8 cellular contexts compared by ENCODE assay signal in genomic region chr4:41990029-41990382, GRCh38. TPM values are rescaled to one million over a fixed set of nuclear protein-coding genes. Genes with fewer than 3 reads are reported as not detected.
DNase-seq lines count a peak whose midpoint lies in the region; ATAC-seq lines count a peak whose summit lies in the region.

No MANE protein-coding gene starts in this region.

- H3K4me3 ChIP-seq in iPS-11a (ENCODE audit: low read depth, low read length): peak overlapping the region; percentile 91

- peaks cover 5% of the 10 kb centered on the region for H3K36me3 Mint-ChIP-seq in activated CD4-positive, alpha-beta T cell treated with anti-CD3 and anti-CD28 coated beads, Interleukin-2, amount 10 ng/mL, durations not matched to agents 24 days and 14 days (ENCODE audit: low read depth)
- H3K36me3 Mint-ChIP-seq in activated T-helper 1 cell treated with anti-CD3 and anti-CD28 coated beads, Interleukin-12 subunit alpha, Interleukin-12 subunit beta, Interleukin-2, Interleukin-4 antibody, amounts not matched to agents 30 ng/mL and 10 ng/mL and 1 ng/mL, durations not matched to agents 14 hours and 24 hours and 36 hours (ENCODE audit: low read depth): peaks cover 3% of the 10 kb centered on the region

- no peak for DNase-seq in activated CD4-positive, alpha-beta T cell treated with anti-CD3 and anti-CD28 coated beads, Interleukin-2, amount 10 ng/mL, durations not matched to agents 24 days and 14 days
- DNase-seq in activated CD4-positive, alpha-beta T cell treated with anti-CD3 and anti-CD28 coated beads for 48 hours: no peak
- DNase-seq in activated T-helper 1 cell treated with anti-CD3 and anti-CD28 coated beads, Interleukin-12 subunit alpha, Interleukin-12 subunit beta, Interleukin-2, Interleukin-4 antibody, amounts not matched to agents 30 ng/mL and 10 ng/mL and 1 ng/mL, durations not matched to agents 14 hours and 24 hours and 36 hours (ENCODE audit: low spot score): peak; percentile 2
- no peak for DNase-seq in stimulated activated naive CD8-positive, alpha-beta T cell treated with anti-CD3 and anti-CD28 coated beads, Interleukin-15, amount 100 ng/mL, for 72 hours
- no peak for DNase-seq in DMS79 (lab: John Stamatoyannopoulos, UW)
- DNase-seq in anterior cingulate cortex (lab: John Stamatoyannopoulos, UW): no peak

- peak; percentile 18 for ATAC-seq in HG03066 (IDR thresholded peaks at IDR 0.05; ENCODE audit: low read depth, unreplicated experiment)
- ATAC-seq in stimulated activated naive CD8-positive, alpha-beta T cell treated with anti-CD3 and anti-CD28 coated beads, Interleukin-15, amount 100 ng/mL, for 72 hours: peak; percentile 37

- H3K27ac Mint-ChIP-seq in activated CD4-positive, alpha-beta T cell treated with anti-CD3 and anti-CD28 coated beads, Interleukin-2, amount 10 ng/mL, durations not matched to agents 24 days and 14 days: peak overlapping the region; percentile 94
- peak overlapping the region; percentile 92 for H3K27ac Mint-ChIP-seq in activated T-helper 1 cell treated with anti-CD3 and anti-CD28 coated beads, Interleukin-12 subunit alpha, Interleukin-12 subunit beta, Interleukin-2, Interleukin-4 antibody, amounts not matched to agents 30 ng/mL and 10 ng/mL and 1 ng/mL, durations not matched to agents 14 hours and 24 hours and 36 hours
- peak overlapping the region; percentile 94 to 97 for H3K27ac Mint-ChIP-seq in stimulated activated naive CD8-positive, alpha-beta T cell treated with anti-CD3 and anti-CD28 coated beads, Interleukin-15, amount 100 ng/mL, for 72 hours

- H3K27me3 Mint-ChIP-seq in activated CD4-positive, alpha-beta T cell treated with anti-CD3 and anti-CD28 coated beads, Interleukin-2, amount 10 ng/mL, durations not matched to agents 24 days and 14 days: no peaks in the 10 kb centered on the region
- H3K27me3 Mint-ChIP-seq in activated T-helper 1 cell treated with anti-CD3 and anti-CD28 coated beads, Interleukin-12 subunit alpha, Interleukin-12 subunit beta, Interleukin-2, Interleukin-4 antibody, amounts not matched to agents 30 ng/mL and 10 ng/mL and 1 ng/mL, durations not matched to agents 14 hours and 24 hours and 36 hours (ENCODE audit: insufficient read depth): no peaks in the 10 kb centered on the region
- H3K27me3 Mint-ChIP-seq in stimulated activated naive CD8-positive, alpha-beta T cell treated with anti-CD3 and anti-CD28 coated beads, Interleukin-15, amount 100 ng/mL, for 72 hours: no peaks in the 10 kb centered on the region

- peaks cover 23% of the 10 kb centered on the region for H3K4me1 Mint-ChIP-seq in activated CD4-positive, alpha-beta T cell treated with anti-CD3 and anti-CD28 coated beads, Interleukin-2, amount 10 ng/mL, durations not matched to agents 24 days and 14 days
- peaks cover 28% of the 10 kb centered on the region for H3K4me1 Mint-ChIP-seq in activated T-helper 1 cell treated with anti-CD3 and anti-CD28 coated beads, Interleukin-12 subunit alpha, Interleukin-12 subunit beta, Interleukin-2, Interleukin-4 antibody, amounts not matched to agents 30 ng/mL and 10 ng/mL and 1 ng/mL, durations not matched to agents 14 hours and 24 hours and 36 hours (ENCODE audit: low read depth)
- peaks cover 13% of the 10 kb centered on the region for H3K4me1 Mint-ChIP-seq in stimulated activated naive CD8-positive, alpha-beta T cell treated with anti-CD3 and anti-CD28 coated beads, Interleukin-15, amount 100 ng/mL, for 72 hours

- intact Hi-C loops in activated CD4-positive, alpha-beta T cell treated with anti-CD3 and anti-CD28 coated beads, Interleukin-2, amount 10 ng/mL, durations not matched to agents 24 days and 14 days (cut with micrococcal nuclease): loop anchor here (1.0 kb wide), 1 partner anchor 55 kb away; the partner anchor contains the start of gene TMEM33
- intact Hi-C loops in activated T-helper 1 cell treated with anti-CD3 and anti-CD28 coated beads, Interleukin-12 subunit alpha, Interleukin-12 subunit beta, Interleukin-2, Interleukin-4 antibody, amounts not matched to agents 30 ng/mL and 10 ng/mL and 1 ng/mL, durations not matched to agents 14 hours and 24 hours and 36 hours (cut with micrococcal nuclease): loop anchor here (1.0 to 5.0 kb wide), 3 partner anchors 33 to 667 kb away; partner anchors contain the start of genes ATP8A1 and TMEM33

- H3K4me3 Mint-ChIP-seq in activated CD4-positive, alpha-beta T cell treated with anti-CD3 and anti-CD28 coated beads, Interleukin-2, amount 10 ng/mL, durations not matched to agents 24 days and 14 days: peak overlapping the region; percentile 99
- peak overlapping the region; percentile 99 for H3K4me3 Mint-ChIP-seq in activated T-helper 1 cell treated with anti-CD3 and anti-CD28 coated beads, Interleukin-12 subunit alpha, Interleukin-12 subunit beta, Interleukin-2, Interleukin-4 antibody, amounts not matched to agents 30 ng/mL and 10 ng/mL and 1 ng/mL, durations not matched to agents 14 hours and 24 hours and 36 hours
- H3K4me3 Mint-ChIP-seq in stimulated activated naive CD8-positive, alpha-beta T cell treated with anti-CD3 and anti-CD28 coated beads, Interleukin-15, amount 100 ng/mL, for 72 hours: peak overlapping the region; percentile 96 to 97

- no peaks in the 10 kb centered on the region for H3K9me3 Mint-ChIP-seq in activated CD4-positive, alpha-beta T cell treated with anti-CD3 and anti-CD28 coated beads, Interleukin-2, amount 10 ng/mL, durations not matched to agents 24 days and 14 days
- H3K9me3 Mint-ChIP-seq in activated T-helper 1 cell treated with anti-CD3 and anti-CD28 coated beads, Interleukin-12 subunit alpha, Interleukin-12 subunit beta, Interleukin-2, Interleukin-4 antibody, amounts not matched to agents 30 ng/mL and 10 ng/mL and 1 ng/mL, durations not matched to agents 14 hours and 24 hours and 36 hours: no peaks in the 10 kb centered on the region
- H3K9me3 Mint-ChIP-seq in stimulated activated naive CD8-positive, alpha-beta T cell treated with anti-CD3 and anti-CD28 coated beads, Interleukin-15, amount 100 ng/mL, for 72 hours: no peaks in the 10 kb centered on the region

RNA-seq across cellular contexts. Expression of gene SLC30A9, which starts 0.3 kb away (rescaled TPM):
- 44.7 and 46.9 TPM in 2 replicates for total RNA-seq in activated CD4-positive, alpha-beta T cell treated with anti-CD3 and anti-CD28 coated beads, Interleukin-2, amount 10 ng/mL, durations not matched to agents 24 days and 14 days
- total RNA-seq in activated T-helper 1 cell treated with anti-CD3 and anti-CD28 coated beads, Interleukin-12 subunit alpha, Interleukin-12 subunit beta, Interleukin-2, Interleukin-4 antibody, amounts not matched to agents 30 ng/mL and 10 ng/mL and 1 ng/mL, durations not matched to agents 14 hours and 24 hours and 36 hours: 40.4 and 43.2 TPM in 2 replicates

RNA-seq across cellular contexts. Expression of gene DCAF4L1, which starts 8.4 kb away (rescaled TPM):
- total RNA-seq in activated CD4-positive, alpha-beta T cell treated with anti-CD3 and anti-CD28 coated beads, Interleukin-2, amount 10 ng/mL, durations not matched to agents 24 days and 14 days: 0.19 and 0.21 TPM in 2 replicates
- total RNA-seq in activated T-helper 1 cell treated with anti-CD3 and anti-CD28 coated beads, Interleukin-12 subunit alpha, Interleukin-12 subunit beta, Interleukin-2, Interleukin-4 antibody, amounts not matched to agents 30 ng/mL and 10 ng/mL and 1 ng/mL, durations not matched to agents 14 hours and 24 hours and 36 hours: 0.20 and 0.31 TPM in 2 replicates

RNA-seq across cellular contexts. Expression of gene TMEM33, which starts 54.8 kb away (rescaled TPM):
- 97.6 and 102 TPM in 2 replicates for total RNA-seq in activated CD4-positive, alpha-beta T cell treated with anti-CD3 and anti-CD28 coated beads, Interleukin-2, amount 10 ng/mL, durations not matched to agents 24 days and 14 days
- 97.8 and 106 TPM in 2 replicates for total RNA-seq in activated T-helper 1 cell treated with anti-CD3 and anti-CD28 coated beads, Interleukin-12 subunit alpha, Interleukin-12 subunit beta, Interleukin-2, Interleukin-4 antibody, amounts not matched to agents 30 ng/mL and 10 ng/mL and 1 ng/mL, durations not matched to agents 14 hours and 24 hours and 36 hours
